Comparison of ENCODE assay signal across 9 cellular contexts in the genomic region with DNA sequence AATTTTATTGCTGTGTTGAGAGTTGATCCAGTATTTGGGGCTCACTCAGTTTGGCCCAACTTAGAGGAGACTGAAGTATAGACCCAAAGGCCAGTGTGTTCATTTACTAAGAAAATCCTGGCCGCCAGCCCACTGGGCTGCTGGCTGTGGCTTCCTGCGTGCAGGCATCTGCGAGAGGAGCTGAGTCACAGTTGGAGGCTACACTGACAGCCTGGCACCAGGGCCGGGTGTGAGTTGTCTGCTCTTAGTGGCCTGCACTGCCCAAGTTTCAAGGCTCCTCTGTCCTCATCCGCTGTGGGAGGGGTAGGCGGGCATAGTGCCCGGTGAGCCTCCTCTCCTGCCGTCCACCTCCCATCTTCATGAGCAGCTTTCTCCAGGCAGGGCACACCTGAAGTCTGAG. TPM values are rescaled to one million over a fixed set of nuclear protein-coding genes. Genes with fewer than 3 reads are reported as not detected.
DNase-seq lines count a peak whose midpoint lies in the region.
"Had no signal": no experiment of that assay in that cellular context is flagged by ENCODE, and none has a peak within 500 bp of the region (broad histone marks: within the 10 kb centered on the region; RNA-seq: fewer than 3 reads in every experiment).

No MANE protein-coding gene starts in this region.

- H3K36me3 Mint-ChIP-seq in activated T-helper 1 cell treated with anti-CD3 and anti-CD28 coated beads, Interleukin-12 subunit alpha, Interleukin-12 subunit beta, Interleukin-2, Interleukin-4 antibody, amounts not matched to agents 30 ng/mL and 10 ng/mL and 1 ng/mL, durations not matched to agents 14 hours and 24 hours and 36 hours (ENCODE audit: low read depth): peaks cover 51% of the 10 kb centered on the region

- no peaks in the 10 kb centered on the region for H3K9me3 Mint-ChIP-seq in activated T-helper 1 cell treated with anti-CD3 and anti-CD28 coated beads, Interleukin-12 subunit alpha, Interleukin-12 subunit beta, Interleukin-2, Interleukin-4 antibody, amounts not matched to agents 30 ng/mL and 10 ng/mL and 1 ng/mL, durations not matched to agents 14 hours and 24 hours and 36 hours

- no peak overlapping the region for H3K4me3 Mint-ChIP-seq in activated T-helper 1 cell treated with anti-CD3 and anti-CD28 coated beads, Interleukin-12 subunit alpha, Interleukin-12 subunit beta, Interleukin-2, Interleukin-4 antibody, amounts not matched to agents 30 ng/mL and 10 ng/mL and 1 ng/mL, durations not matched to agents 14 hours and 24 hours and 36 hours
- H3K4me3 Mint-ChIP-seq: B cell had no signal

- peak; percentile 4 for DNase-seq in NCI-H2196 (lab: John Stamatoyannopoulos, UW; ENCODE audit: unreplicated experiment)
- DNase-seq in NCI-H2196 treated with DMSO at 0.1 percent for 48 hours (lab: John Stamatoyannopoulos, UW; ENCODE audit: unreplicated experiment): no peak
- no peak for DNase-seq in activated T-helper 1 cell treated with anti-CD3 and anti-CD28 coated beads, Interleukin-12 subunit alpha, Interleukin-12 subunit beta, Interleukin-2, Interleukin-4 antibody, amounts not matched to agents 30 ng/mL and 10 ng/mL and 1 ng/mL, durations not matched to agents 14 hours and 24 hours and 36 hours (ENCODE audit: low spot score)
- peak; percentile 96 for DNase-seq in glomerular visceral epithelial cell (ENCODE audit: extremely low spot score)
- DNase-seq in renal cortical epithelial cell (ENCODE audit: low read depth): peak; percentile 90
- DNase-seq in NCI-H187 (lab: John Stamatoyannopoulos, UW): no peak
- DNase-seq in AML-193 (lab: John Stamatoyannopoulos, UW): no peak
- no peak for DNase-seq in NCI-H2171 treated with DMSO at 0.1 percent for 48 hours (lab: John Stamatoyannopoulos, UW)

- intact Hi-C loops in activated T-helper 1 cell treated with anti-CD3 and anti-CD28 coated beads, Interleukin-12 subunit alpha, Interleukin-12 subunit beta, Interleukin-2, Interleukin-4 antibody, amounts not matched to agents 30 ng/mL and 10 ng/mL and 1 ng/mL, durations not matched to agents 14 hours and 24 hours and 36 hours (cut with micrococcal nuclease): loop anchor here (1.0 to 2.0 kb wide), 4 partner anchors 27 to 153 kb away; a partner anchor contains a TSS

- peak overlapping the region; percentile 68 for H3K27ac Mint-ChIP-seq in activated T-helper 1 cell treated with anti-CD3 and anti-CD28 coated beads, Interleukin-12 subunit alpha, Interleukin-12 subunit beta, Interleukin-2, Interleukin-4 antibody, amounts not matched to agents 30 ng/mL and 10 ng/mL and 1 ng/mL, durations not matched to agents 14 hours and 24 hours and 36 hours
- H3K27ac Mint-ChIP-seq: B cell had no signal

- H3K4me1 Mint-ChIP-seq in activated T-helper 1 cell treated with anti-CD3 and anti-CD28 coated beads, Interleukin-12 subunit alpha, Interleukin-12 subunit beta, Interleukin-2, Interleukin-4 antibody, amounts not matched to agents 30 ng/mL and 10 ng/mL and 1 ng/mL, durations not matched to agents 14 hours and 24 hours and 36 hours (ENCODE audit: low read depth): peaks cover 56% of the 10 kb centered on the region

- H3K27me3 Mint-ChIP-seq in activated T-helper 1 cell treated with anti-CD3 and anti-CD28 coated beads, Interleukin-12 subunit alpha, Interleukin-12 subunit beta, Interleukin-2, Interleukin-4 antibody, amounts not matched to agents 30 ng/mL and 10 ng/mL and 1 ng/mL, durations not matched to agents 14 hours and 24 hours and 36 hours (ENCODE audit: insufficient read depth): no peaks in the 10 kb centered on the region
- H3K27me3 Mint-ChIP-seq: B cell had no signal

RNA-seq across cellular contexts. Expression of a gene that starts 54.2 kb away (rescaled TPM):
- 18.5 and 20.5 TPM in 2 replicates for total RNA-seq in activated T-helper 1 cell treated with anti-CD3 and anti-CD28 coated beads, Interleukin-12 subunit alpha, Interleukin-12 subunit beta, Interleukin-2, Interleukin-4 antibody, amounts not matched to agents 30 ng/mL and 10 ng/mL and 1 ng/mL, durations not matched to agents 14 hours and 24 hours and 36 hours
- 1.9 and 3.5 TPM in 2 replicates for total RNA-seq in renal cortical epithelial cell

Comparison
In these comparisons a context has a peak if more than half of its experiments do, and no peak if none do; other contexts are left out.
1. DNase-seq: peak in NCI-H2196 (single experiment), glomerular visceral epithelial cell (single experiment) and renal cortical epithelial cell (single experiment); none in NCI-H2196 treated with DMSO at 0.1 percent for 48 hours (single experiment), activated T-helper 1 cell treated with anti-CD3 and anti-CD28 coated beads, Interleukin-12 subunit alpha, Interleukin-12 subunit beta, Interleukin-2, Interleukin-4 antibody, amounts not matched to agents 30 ng/mL and 10 ng/mL and 1 ng/mL, durations not matched to agents 14 hours and 24 hours and 36 hours (single experiment), NCI-H187 (0 of 2), AML-193 (0 of 2) and NCI-H2171 treated with DMSO at 0.1 percent for 48 hours (single experiment).